In genomic region chr1:198519639-198520501, GRCh38 we compare ENCODE assay signal across 10 cellular contexts. TPM values are rescaled to one million over a fixed set of nuclear protein-coding genes. Genes with fewer than 3 reads are reported as not detected.
A peak's percentile ranks its signal among the peaks of the same experiment; 100 is the strongest.
DNase-seq lines count a peak whose midpoint lies in the region; ATAC-seq lines count a peak whose summit lies in the region.
"Had no signal": no experiment of that assay in that cellular context is flagged by ENCODE, and none has a peak within 500 bp of the region (broad histone marks: within the 10 kb centered on the region; RNA-seq: fewer than 3 reads in every experiment).

No MANE protein-coding gene starts in this region.

- peak overlapping the region; percentile 93 for H3K27ac Mint-ChIP-seq in activated naive CD4-positive, alpha-beta T cell treated with anti-CD3 and anti-CD28 coated beads, Interleukin-2, amount 50 U/mL, for 24 hours
- peak overlapping the region; percentile 87 for H3K27ac Mint-ChIP-seq in activated naive CD8-positive, alpha-beta T cell treated with anti-CD3 and anti-CD28 coated beads for 36 hours

- H3K4me1 Mint-ChIP-seq in activated naive CD4-positive, alpha-beta T cell treated with anti-CD3 and anti-CD28 coated beads, Interleukin-2, amount 50 U/mL, for 24 hours, result peaks cover 74% of the 10 kb centered on the region
- peaks cover 57% of the 10 kb centered on the region for H3K4me1 Mint-ChIP-seq in activated naive CD8-positive, alpha-beta T cell treated with anti-CD3 and anti-CD28 coated beads for 36 hours

- no peaks in the 10 kb centered on the region for H3K9me3 Mint-ChIP-seq in activated naive CD4-positive, alpha-beta T cell treated with anti-CD3 and anti-CD28 coated beads, Interleukin-2, amount 50 U/mL, for 24 hours
- no peaks in the 10 kb centered on the region for H3K9me3 Mint-ChIP-seq in activated naive CD8-positive, alpha-beta T cell treated with anti-CD3 and anti-CD28 coated beads for 36 hours

- no peak for DNase-seq in activated naive CD4-positive, alpha-beta T cell treated with Interleukin-2 at 50 U/mL for 16 hours
- DNase-seq in activated naive CD8-positive, alpha-beta T cell treated with anti-CD3 and anti-CD28 coated beads for 36 hours, result no peak
- DNase-seq in superior temporal gyrus (ENCODE audit: extremely low spot score), result peak; percentile 50
- DNase-seq in OCI-M2 (lab: John Stamatoyannopoulos, UW; ENCODE audit: unreplicated experiment), result no peak
- no peak for DNase-seq in ecto neural progenitor cell (ENCODE audit: low spot score)
- no peak for DNase-seq in NCI-H82 treated with DMSO at 0.1 percent for 48 hours (lab: John Stamatoyannopoulos, UW; ENCODE audit: unreplicated experiment)
- DNase-seq: islet precursor cell, nucleus accumbens had no signal

- peak; percentile 15 for ATAC-seq in HG03439 (IDR thresholded peaks at IDR 0.05; ENCODE audit: unreplicated experiment)

- no peaks in the 10 kb centered on the region for H3K27me3 Mint-ChIP-seq in activated naive CD4-positive, alpha-beta T cell treated with anti-CD3 and anti-CD28 coated beads, Interleukin-2, amount 50 U/mL, for 24 hours
- no peaks in the 10 kb centered on the region for H3K27me3 Mint-ChIP-seq in activated naive CD8-positive, alpha-beta T cell treated with anti-CD3 and anti-CD28 coated beads for 36 hours

- H3K4me3 Mint-ChIP-seq in activated naive CD4-positive, alpha-beta T cell treated with anti-CD3 and anti-CD28 coated beads, Interleukin-2, amount 50 U/mL, for 24 hours, result peak overlapping the region; percentile 73
- peak overlapping the region; percentile 56 for H3K4me3 Mint-ChIP-seq in activated naive CD8-positive, alpha-beta T cell treated with anti-CD3 and anti-CD28 coated beads for 36 hours

- H3K36me3 Mint-ChIP-seq in activated naive CD4-positive, alpha-beta T cell treated with anti-CD3 and anti-CD28 coated beads, Interleukin-2, amount 50 U/mL, for 24 hours, result no peaks in the 10 kb centered on the region
- no peaks in the 10 kb centered on the region for H3K36me3 Mint-ChIP-seq in activated naive CD8-positive, alpha-beta T cell treated with anti-CD3 and anti-CD28 coated beads for 36 hours

RNA-seq across cellular contexts. Expression of gene ATP6V1G3, which starts 20.6 kb away (rescaled TPM):
- not detected for total RNA-seq in activated naive CD8-positive, alpha-beta T cell treated with anti-CD3 and anti-CD28 coated beads for 36 hours
